In the genomic region with DNA sequence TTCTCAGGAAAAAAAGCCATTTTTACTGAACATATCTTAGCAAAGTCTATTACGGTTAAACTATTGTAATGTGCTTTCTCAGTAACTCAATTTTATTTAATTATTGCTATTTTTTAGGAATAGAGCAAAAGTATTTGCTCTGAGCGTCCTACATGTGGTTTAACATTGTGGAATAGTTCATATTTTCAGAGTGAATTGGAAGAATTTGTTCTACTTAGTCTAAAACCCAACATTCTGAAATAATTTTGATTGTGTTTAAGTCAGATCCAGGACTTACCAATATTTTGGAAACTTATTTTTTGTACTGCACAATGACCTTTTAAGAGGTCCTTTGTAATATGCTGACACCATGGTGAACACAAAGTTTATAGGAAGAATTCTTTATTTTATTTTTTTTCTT, we compare ENCODE assay signal across 28 cellular contexts. TPM values are rescaled to one million over a fixed set of nuclear protein-coding genes. Genes with fewer than 3 reads are reported as not detected.
"Had no signal": no experiment of that assay in that cellular context is flagged by ENCODE, and none has a peak within 500 bp of the region (broad histone marks: within the 10 kb centered on the region; RNA-seq: fewer than 3 reads in every experiment).

No MANE protein-coding gene starts in this region.

- H3K9me3 ChIP-seq: ascending aorta, MG63 had no signal

- H3K36me3 ChIP-seq: ascending aorta, cardiac muscle cell, MG63 had no signal

- H3K4me1 ChIP-seq: ascending aorta had no signal

- H3K4me3 ChIP-seq: ascending aorta, cardiac muscle cell, MG63 had no signal

- H3K27me3 ChIP-seq: ascending aorta, cardiac muscle cell, MG63 had no signal

- DNase-seq: activated B cell treated with CpG ODN at 0.5 μM for 24 hours; activated CD4-positive, alpha-beta memory T cell treated with anti-CD3 and anti-CD28 coated beads for 36 hours; activated CD4-positive, alpha-beta T cell treated with anti-CD3 and anti-CD28 coated beads for 1 hour; activated CD4-positive, alpha-beta T cell treated with anti-CD3 and anti-CD28 coated beads, Interleukin-2, amount 10 ng/mL, durations not matched to agents 7 days and 5 days; activated CD8-positive, alpha-beta memory T cell treated with anti-CD3 and anti-CD28 coated beads for 24 hours; activated effector memory CD4-positive, alpha-beta T cell treated with anti-CD3 and anti-CD28 coated beads, Interleukin-2, amount 50 U/mL, for 16 hours; activated naive CD4-positive, alpha-beta T cell treated with Interleukin-2 at 50 U/mL for 16 hours; activated naive CD8-positive, alpha-beta T cell treated with anti-CD3 and anti-CD28 coated beads, Interleukin-2, amount 50 U/mL, for 24 hours; activated T-cell treated with anti-CD3 and anti-CD28 coated beads, Interleukin-2, amount 50 U/mL, for 4 hours; amniotic stem cell; MG63; MV-4-11; NCI-H1092 treated with DMSO at 0.1 percent for 48 hours; NCI-H1436; NCI-H1694 treated with DMSO at 0.1 percent for 48 hours; NCI-H2029 treated with DMSO at 0.1 percent for 48 hours; NCI-H345; NCI-H510A; NCI-H526 treated with DMSO at 0.1 percent for 48 hours; NK-92 treated with Interleukin-12 subunit alpha and Interleukin-12 subunit beta, amount 100 ng/mL, for 24 hours; PC-3; SIG-M5; T-helper 17 cell; T-helper 9 cell had no signal

- ATAC-seq: activated naive CD4-positive, alpha-beta T cell treated with anti-CD3 and anti-CD28 coated beads, Interleukin-2, amount 50 U/mL, for 72 hours; activated naive CD8-positive, alpha-beta T cell treated with anti-CD3 and anti-CD28 coated beads, Interleukin-2, amount 50 U/mL, for 24 hours; activated T-cell treated with anti-CD3 and anti-CD28 coated beads, Interleukin-2, amount 50 U/mL, for 4 hours; T-helper 17 cell had no signal

- H3K27ac ChIP-seq: ascending aorta, cardiac muscle cell, KMS-11 had no signal

- H3K4me2 ChIP-seq: KMS-11 had no signal

- H3K9ac ChIP-seq: KMS-11 had no signal

RNA-seq across cellular contexts. Expression of a gene that starts 27.2 kb away (rescaled TPM):
- total RNA-seq: activated B cell treated with CpG ODN at 0.5 μM for 24 hours; activated CD4-positive, alpha-beta memory T cell treated with anti-CD3 and anti-CD28 coated beads for 36 hours; activated CD4-positive, alpha-beta T cell treated with anti-CD3 and anti-CD28 coated beads, Interleukin-2, amount 10 ng/mL, durations not matched to agents 7 days and 5 days; activated naive CD4-positive, alpha-beta T cell treated with anti-CD3 and anti-CD28 coated beads, Interleukin-2, amount 50 U/mL, for 72 hours; activated T-cell treated with anti-CD3 and anti-CD28 coated beads, Interleukin-2, amount 50 U/mL, for 4 hours; cardiac muscle cell had no signal
- polyA plus RNA-seq: cardiac muscle cell had no signal

RNA-seq across cellular contexts. Expression of a gene that starts 43.3 kb away (rescaled TPM):
- total RNA-seq: activated B cell treated with CpG ODN at 0.5 μM for 24 hours; activated CD4-positive, alpha-beta memory T cell treated with anti-CD3 and anti-CD28 coated beads for 36 hours; activated CD4-positive, alpha-beta T cell treated with anti-CD3 and anti-CD28 coated beads, Interleukin-2, amount 10 ng/mL, durations not matched to agents 7 days and 5 days; activated naive CD4-positive, alpha-beta T cell treated with anti-CD3 and anti-CD28 coated beads, Interleukin-2, amount 50 U/mL, for 72 hours; activated T-cell treated with anti-CD3 and anti-CD28 coated beads, Interleukin-2, amount 50 U/mL, for 4 hours; ascending aorta; cardiac muscle cell; PC-3 had no signal
- polyA plus RNA-seq: cardiac muscle cell had no signal

RNA-seq across cellular contexts. Expression of a gene that starts 59.9 kb away (rescaled TPM):
- total RNA-seq: activated B cell treated with CpG ODN at 0.5 μM for 24 hours; activated CD4-positive, alpha-beta memory T cell treated with anti-CD3 and anti-CD28 coated beads for 36 hours; activated CD4-positive, alpha-beta T cell treated with anti-CD3 and anti-CD28 coated beads, Interleukin-2, amount 10 ng/mL, durations not matched to agents 7 days and 5 days; activated naive CD4-positive, alpha-beta T cell treated with anti-CD3 and anti-CD28 coated beads, Interleukin-2, amount 50 U/mL, for 72 hours; activated T-cell treated with anti-CD3 and anti-CD28 coated beads, Interleukin-2, amount 50 U/mL, for 4 hours; ascending aorta; cardiac muscle cell; T-helper 17 cell had no signal
- polyA plus RNA-seq: cardiac muscle cell had no signal
